Comparison of ENCODE assay signal across 27 cellular contexts in genomic region chr10:107398115-107398514, GRCh38.
"Had no signal": no experiment of that assay in that cellular context is flagged by ENCODE, and none has a peak within 500 bp of the region (broad histone marks: within the 10 kb centered on the region; RNA-seq: fewer than 3 reads in every experiment).

No MANE protein-coding gene starts in this region.

- FAIRE-seq: urothelium cell line had no signal

- H3K4me3 ChIP-seq: stomach, suprapubic skin, testis, thoracic aorta, thyroid gland, tibial artery, tibial nerve, transverse colon, upper lobe of left lung, upper lobe of right lung, uterus, vagina had no signal

- H3K4me1 ChIP-seq: stomach, suprapubic skin, testis, thyroid gland, tibial artery, tibial nerve, transverse colon, upper lobe of left lung, upper lobe of right lung, uterus, vagina had no signal

- H3K27me3 ChIP-seq: stomach, testis, thyroid gland, tibial artery, tibial nerve, transverse colon, upper lobe of left lung, upper lobe of right lung, uterus, vagina had no signal

- H3K27ac ChIP-seq: stomach, suprapubic skin, testis, thoracic aorta, thyroid gland, tibial artery, tibial nerve, transverse colon, upper lobe of left lung, upper lobe of right lung, uterus, vagina had no signal

- H3K36me3 ChIP-seq: stomach, suprapubic skin, thoracic aorta, thyroid gland, tibial artery, tibial nerve, transverse colon, upper lobe of left lung, upper lobe of right lung, uterus, vagina had no signal

- ATAC-seq: stimulated activated effector memory CD8-positive, alpha-beta T cell treated with anti-CD3 and anti-CD28 coated beads, Interleukin-12 subunit alpha, Interleukin-12 subunit beta, amount 100 ng/mL, for 72 hours; stimulated activated memory B cell treated with anti-CD40 and anti-IgM and Interleukin-4, amounts not matched to agents 10 μg/mL and 1 μg/mL and 100 μg/mL, for 72 hours; stimulated activated naive B cell treated with anti-CD40 and anti-IgM and Interleukin-4, amounts not matched to agents 10 μg/mL and 1 μg/mL and 100 μg/mL, for 72 hours; stimulated activated naive CD8-positive, alpha-beta T cell treated with anti-CD3 and anti-CD28 coated beads, Interleukin-15, amount 100 ng/mL, for 72 hours; stimulated activated naive CD8-positive, alpha-beta T cell treated with anti-CD3 and anti-CD28 coated beads, Interleukin-15, Interleukin-2, amounts not matched to agents 100 U/mL and 50 U/mL, for 24 hours; upper lobe of right lung had no signal

- H3K9me3 ChIP-seq: stomach, testis, thoracic aorta, thyroid gland, tibial artery, tibial nerve, transverse colon, upper lobe of left lung, upper lobe of right lung, uterus, vagina had no signal

- DNase-seq: stimulated activated CD4-positive, alpha-beta T cell treated with anti-CD3 and anti-CD28 coated beads, Interleukin-2, amount 100 ng/mL, for 48 hours; stimulated activated CD4-positive, alpha-beta T cell treated with anti-CD3 and anti-CD28 coated beads, Interleukin-4, amount 100 ng/mL, for 1 hour; stimulated activated CD4-positive, alpha-beta T cell treated with anti-CD3 and anti-CD28 coated beads, Interleukin-4, amount 100 ng/mL, for 24 hours; stimulated activated CD4-positive, alpha-beta T cell treated with anti-CD3 and anti-CD28 coated beads, Interleukin-4, amount 100 ng/mL, for 4 hours; stimulated activated CD8-positive, alpha-beta memory T cell treated with anti-CD3 and anti-CD28 coated beads, Interleukin-4, amount 100 ng/mL, for 48 hours; stimulated activated naive B cell treated with anti-CD40 and anti-IgM and Interleukin-4, amounts not matched to agents 10 μg/mL and 1 μg/mL and 100 μg/mL, for 72 hours; stimulated activated naive CD4-positive, alpha-beta T cell; stimulated activated naive CD4-positive, alpha-beta T cell treated with Interleukin-2 at 50 U/mL for 16 hours; stimulated activated naive CD8-positive, alpha-beta T cell treated with anti-CD3 and anti-CD28 coated beads, Interleukin-15, amount 100 ng/mL, for 72 hours; stimulated activated naive CD8-positive, alpha-beta T cell treated with anti-CD3 and anti-CD28 coated beads, Interleukin-15, Interleukin-2, amounts not matched to agents 100 U/mL and 50 U/mL, for 24 hours; stomach; substantia nigra; testis; thyroid gland; tibial artery; transverse colon; trophoblast cell; upper lobe of left lung; upper lobe of right lung; uterus had no signal
